ENCODE assay signal across 1 cellular context in genomic region chr6:144055121-144055931, GRCh38.
TF ChIP-seq lines count a peak whose summit lies in the region.

No MANE protein-coding gene starts in this region.

TF ChIP-seq in GM23338, 12 proteins besides CTCF, POLR2A, EP300 and RAD21 (continued from another document):
- TF ChIP-seq ZNF462 (CRISPR knock-in tag; IDR thresholded peaks at IDR 0.05), result no peak
- TF ChIP-seq, protein P1, sequence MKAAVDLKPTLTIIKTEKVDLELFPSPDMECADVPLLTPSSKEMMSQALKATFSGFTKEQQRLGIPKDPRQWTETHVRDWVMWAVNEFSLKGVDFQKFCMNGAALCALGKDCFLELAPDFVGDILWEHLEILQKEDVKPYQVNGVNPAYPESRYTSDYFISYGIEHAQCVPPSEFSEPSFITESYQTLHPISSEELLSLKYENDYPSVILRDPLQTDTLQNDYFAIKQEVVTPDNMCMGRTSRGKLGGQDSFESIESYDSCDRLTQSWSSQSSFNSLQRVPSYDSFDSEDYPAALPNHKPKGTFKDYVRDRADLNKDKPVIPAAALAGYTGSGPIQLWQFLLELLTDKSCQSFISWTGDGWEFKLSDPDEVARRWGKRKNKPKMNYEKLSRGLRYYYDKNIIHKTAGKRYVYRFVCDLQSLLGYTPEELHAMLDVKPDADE (IDR thresholded peaks at IDR 0.05), result no peak
- no peak for TF ChIP-seq JUNB (IDR thresholded peaks at IDR 0.05; ENCODE audit: unreplicated experiment)
- TF ChIP-seq EZH2 (IDR thresholded peaks at IDR 0.05; ENCODE audit: low read depth, unreplicated experiment), result no peak
- TF ChIP-seq STAT1 (IDR thresholded peaks at IDR 0.05; ENCODE audit: unreplicated experiment), result no peak
- no peak for TF ChIP-seq ZNF114 (CRISPR knock-in tag; IDR thresholded peaks at IDR 0.05)
